12 cellular contexts compared by ENCODE assay signal in genomic region chr22:28402539-28402938, GRCh38.
"Had no signal": no experiment of that assay in that cellular context is flagged by ENCODE, and none has a peak within 500 bp of the region (broad histone marks: within the 10 kb centered on the region; RNA-seq: fewer than 3 reads in every experiment).

No MANE protein-coding gene starts in this region.

- DNase-seq: activated gamma-delta T cell treated with Interleukin-2 at 50 U/mL for 16 hours; activated T-cell treated with anti-CD3 and anti-CD28 coated beads for 4 hours; dermis blood vessel endothelial cell; effector memory CD8-positive, alpha-beta T cell; foreskin melanocyte; mesendoderm; psoas muscle; right lobe of liver; stomach; testis; upper lobe of right lung had no signal

- H3K4me3 Mint-ChIP-seq: effector memory CD8-positive, alpha-beta T cell; neural progenitor cell had no signal

- ATAC-seq: effector memory CD8-positive, alpha-beta T cell; right lobe of liver; upper lobe of right lung had no signal

- H3K27ac Mint-ChIP-seq: effector memory CD8-positive, alpha-beta T cell; neural progenitor cell had no signal

- H3K9me3 Mint-ChIP-seq: effector memory CD8-positive, alpha-beta T cell had no signal
